8 cellular contexts compared by ENCODE assay signal in genomic region chr18:59272971-59273935, GRCh38. TPM values are rescaled to one million over a fixed set of nuclear protein-coding genes. Genes with fewer than 3 reads are reported as not detected.
A peak's percentile ranks its signal among the peaks of the same experiment; 100 is the strongest.
DNase-seq lines count a peak whose midpoint lies in the region; ATAC-seq and TF ChIP-seq lines count a peak whose summit lies in the region.
"Had no signal": no experiment of that assay in that cellular context is flagged by ENCODE, and none has a peak within 500 bp of the region (broad histone marks: within the 10 kb centered on the region; RNA-seq: fewer than 3 reads in every experiment).

Gene RAX, minus strand, starts transcription at chr18:59273454. Its CDS starts 248 bp downstream, at chr18:59273206.

- peaks cover 34% of the 10 kb centered on the region for H3K27me3 Mint-ChIP-seq in endothelial cell (ENCODE audit: unreplicated experiment)
- peaks cover 100% of the 10 kb centered on the region for H3K27me3 Mint-ChIP-seq in nephron progenitor cell (ENCODE audit: low read depth, poor library complexity)

- H3K27ac Mint-ChIP-seq in endothelial cell (ENCODE audit: unreplicated experiment) (no peak within 1 kb of the TSS), nephron progenitor cell (no peak within 1 kb of the TSS)

- ATAC-seq in GM18868 (IDR thresholded peaks at IDR 0.05; ENCODE audit: unreplicated experiment): peak; percentile 53
- ATAC-seq in HG03469 (IDR thresholded peaks at IDR 0.05; ENCODE audit: unreplicated experiment): no peak
- no peak for ATAC-seq in HG03280 (IDR thresholded peaks at IDR 0.05; ENCODE audit: unreplicated experiment)

- DNase-seq in NAMALWA (ENCODE audit: low spot score) (peak; percentile 21), endothelial cell (ENCODE audit: low spot score) (peak; percentile 75), nephron progenitor cell (peak; percentile 81), NCI-H1105 (lab: John Stamatoyannopoulos, UW) (no peak)

- peak within 1 kb of the TSS; percentile 69 for H3K4me3 Mint-ChIP-seq in endothelial cell (ENCODE audit: unreplicated experiment)
- peak within 1 kb of the TSS; percentile 73 for H3K4me3 Mint-ChIP-seq in nephron progenitor cell

- H3K36me3 Mint-ChIP-seq in endothelial cell (ENCODE audit: low read depth, unreplicated experiment) (peaks cover 4% of the 10 kb centered on the region), nephron progenitor cell (ENCODE audit: low read depth) (no peaks in the 10 kb centered on the region)

- no peak for TF ChIP-seq CTCF in endothelial cell (IDR thresholded peaks at IDR 0.05; ENCODE audit: unreplicated experiment)
- TF ChIP-seq CTCF in nephron progenitor cell (IDR thresholded peaks at IDR 0.05): peak; percentile 58

- no peaks in the 10 kb centered on the region for H3K9me3 Mint-ChIP-seq in endothelial cell (ENCODE audit: unreplicated experiment)
- no peaks in the 10 kb centered on the region for H3K9me3 Mint-ChIP-seq in nephron progenitor cell

- peaks cover 5% of the 10 kb centered on the region for H3K4me1 Mint-ChIP-seq in endothelial cell (ENCODE audit: unreplicated experiment)
- peaks cover 5% of the 10 kb centered on the region for H3K4me1 Mint-ChIP-seq in nephron progenitor cell

RNA-seq across cellular contexts. Expression of gene RAX, which starts in this region (rescaled TPM):
- not detected for total RNA-seq in endothelial cell (ENCODE audit: unreplicated experiment)
- total RNA-seq: T-helper 1 cell treated with Interleukin-12 subunit alpha and Interleukin-12 subunit beta and Interleukin-4 antibody, amounts not matched to agents 30 ng/mL and 1 ng/mL, for 36 hours had no signal

Comparison
In these comparisons a context has a peak if more than half of its experiments do, and no peak if none do; other contexts are left out.
1. Peak in DNase-seq in endothelial cell; RNA of the gene not detected or under 1 TPM.